15 cellular contexts compared by ENCODE assay signal in the genomic region with DNA sequence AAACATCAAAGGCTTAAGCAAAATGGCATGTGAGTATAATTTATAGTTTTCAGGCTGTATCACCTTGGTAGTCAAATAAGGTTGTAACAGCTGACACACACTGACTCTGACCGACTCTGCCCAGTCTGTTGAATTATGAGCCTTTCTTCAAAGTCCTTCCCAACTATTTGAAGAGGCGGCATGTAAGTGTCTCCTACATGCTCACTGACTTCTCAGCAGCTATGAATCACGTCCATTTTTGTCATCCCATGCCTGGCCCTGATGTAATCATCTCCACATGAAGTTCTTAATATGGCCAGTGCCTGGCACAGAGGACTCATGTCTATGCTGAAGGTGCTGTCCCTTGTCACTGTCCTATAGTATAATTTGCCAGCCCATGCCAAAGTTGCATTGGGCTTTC. TPM values are rescaled to one million over a fixed set of nuclear protein-coding genes. Genes with fewer than 3 reads are reported as not detected.
DNase-seq lines count a peak whose midpoint lies in the region; FAIRE-seq and TF ChIP-seq lines count a peak whose summit lies in the region.
"Had no signal": no experiment of that assay in that cellular context is flagged by ENCODE, and none has a peak within 500 bp of the region (broad histone marks: within the 10 kb centered on the region; RNA-seq: fewer than 3 reads in every experiment).

No MANE protein-coding gene starts in this region.

- no peak overlapping the region for H2BK120ac ChIP-seq in H1 (replicated peaks; ENCODE audit: low read depth, low read length)

- H3K4me1 Mint-ChIP-seq in nephron: peaks cover 9% of the 10 kb centered on the region

- H3K27ac ChIP-seq in H1 (ENCODE audit: low read depth, low read length) (no peak overlapping the region), right atrium auricular region (peak overlapping the region in 1 of 2 donors; percentile 26)

- no peak overlapping the region for H2BK15ac ChIP-seq in H1 (ENCODE audit: low read length)

- H3K23ac ChIP-seq in H1 (ENCODE audit: insufficient read length): no peak overlapping the region

- peaks cover 0 to 2% (median 0%) of the 10 kb centered on the region in 4 experiments; a peak in 1 of 7 replicates for H3K4me1 ChIP-seq in H1 (replicated peaks in 1 of 4; ENCODE audit: control insufficient read depth in 3 of 4, insufficient read depth in 4 of 4, low read length in 3 of 4)
- no peaks in the 10 kb centered on the region for H3K4me1 ChIP-seq in right atrium auricular region

- H3K36me3 Mint-ChIP-seq in nephron (ENCODE audit: low read depth): no peaks in the 10 kb centered on the region

- H3K14ac ChIP-seq in H1 (ENCODE audit: insufficient read length): no peak overlapping the region

- TF ChIP-seq POLR2A in H1 (IDR thresholded peaks at IDR 0.05; ENCODE audit: control extremely low read depth in 1 of 2, low read depth in 2 of 2, low read length in 2 of 2): no peak

- H2AK5ac ChIP-seq in H1 (ENCODE audit: low read depth, low read length): no peak overlapping the region

- H3K9me3 ChIP-seq in H1 (ENCODE audit: insufficient read depth in 2 of 2, low read depth in 1 of 2, low read length in 1 of 2): no peaks in the 10 kb centered on the region
- H3K9me3 ChIP-seq in right atrium auricular region: no peaks in the 10 kb centered on the region

- no peaks in the 10 kb centered on the region for H3K79me1 ChIP-seq in H1 (ENCODE audit: low read depth, low read length)

- H3K27ac Mint-ChIP-seq in nephron: peak overlapping the region in 2 of 3 experiments; percentile 37 to 65

- no peak overlapping the region for H3K9ac ChIP-seq in H1 (replicated peaks in 1 of 4; ENCODE audit: extremely low read depth in 1 of 4, low read depth in 3 of 4, low read length in 3 of 4)

- no peak for FAIRE-seq in H1 (lab: Jason Lieb, UNC)

- no peak overlapping the region for H3K4ac ChIP-seq in H1 (replicated peaks; ENCODE audit: insufficient read length, low read depth, low read length)

- H3K18ac ChIP-seq in H1 (ENCODE audit: extremely low read depth, low read length): no peak overlapping the region

- no peak for TF ChIP-seq EP300 in H1 (IDR thresholded peaks at IDR 0.05; ENCODE audit: borderline replicate concordance in 1 of 2, low read depth in 2 of 2, low read length in 2 of 2)

- no peak overlapping the region for H3K4me3 Mint-ChIP-seq in nephron
- H3K4me3 Mint-ChIP-seq: neural crest cell had no signal

- no peak overlapping the region for H2BK20ac ChIP-seq in H1 (ENCODE audit: low read length)

- H3K4me2 ChIP-seq in H1 (ENCODE audit: insufficient read depth in 1 of 2, low read depth in 2 of 2, low read length in 2 of 2): no peak overlapping the region

- H2BK12ac ChIP-seq in H1 (ENCODE audit: low read depth, low read length): 0 out of 2 replicates have a peak overlapping the region, but pooled peaks have one; percentile 41

- no peaks in the 10 kb centered on the region for H3K79me2 ChIP-seq in H1 (ENCODE audit: control insufficient read depth in 1 of 2, insufficient read depth in 2 of 2, low read length in 2 of 2)

- TF ChIP-seq CTCF in H1 (IDR thresholded peaks at IDR 0.05; ENCODE audit: control extremely low read depth in 1 of 3, insufficient read depth in 1 of 3, low read depth in 1 of 3, low read length in 3 of 3): no peak
- TF ChIP-seq CTCF in nephron (IDR thresholded peaks at IDR 0.05; ENCODE audit: unreplicated experiment in 3 of 3): no peak
- no peak for TF ChIP-seq CTCF in right atrium auricular region (IDR thresholded peaks at IDR 0.05)

- H2AFZ ChIP-seq in H1 (ENCODE audit: low read length): no peak overlapping the region

- CTCF ChIA-PET in H1 (lab: Charles Lee; ENCODE audit: partially characterized antibody): interaction anchor here (2.0 kb wide), 1 partner anchor 226 kb away, joined by 4 read pairs; no protein-coding TSS in a partner anchor

- no peaks in the 10 kb centered on the region for H3K36me3 ChIP-seq in H1 (ENCODE audit: control insufficient read depth in 2 of 4, insufficient read depth in 4 of 4, low read length in 3 of 4)
- no peaks in the 10 kb centered on the region for H3K36me3 ChIP-seq in right atrium auricular region

- 91% methylated on average over 3 of the region's 3 CpGs; no CpG with 5 or more reads in 1 of the 2 experiments for WGBS in H1 (ENCODE audit: extremely low coverage in 1 of 2, insufficient coverage in 1 of 2, insufficient read length in 1 of 2, insufficient replicate concordance in 2 of 2, low coverage in 1 of 2, low lambda C conversion rate in 2 of 2, missing lambda C conversion rate in 1 of 2), 2 experiments

- no peak overlapping the region for H4K8ac ChIP-seq in H1 (ENCODE audit: extremely low read depth, insufficient read depth, low read length)

- H2BK5ac ChIP-seq in H1 (ENCODE audit: low read depth, low read length): no peak overlapping the region

- H3K9me3 Mint-ChIP-seq in nephron: no peaks in the 10 kb centered on the region
- H3K9me3 Mint-ChIP-seq: neural crest cell had no signal

- H4K5ac ChIP-seq in H1 (ENCODE audit: insufficient read length, low read depth, low read length): no peak overlapping the region

- H3K27me3 Mint-ChIP-seq in nephron (ENCODE audit: low read depth): no peaks in the 10 kb centered on the region

- H3K4me3 ChIP-seq in H1 (ENCODE audit: extremely low read depth in 1 of 4, insufficient read depth in 2 of 4, low read depth in 3 of 4, low read length in 4 of 4) (no peak overlapping the region), right atrium auricular region (no peak overlapping the region)

- no peak for TF ChIP-seq RAD21 in H1 (IDR thresholded peaks at IDR 0.05 in 1 of 2, conservative IDR thresholded peaks at IDR 0.05 in 1 of 2; ENCODE audit: low read depth in 2 of 2, low read length in 2 of 2)

- H3K56ac ChIP-seq in H1 (replicated peaks; ENCODE audit: insufficient read length, low read depth, low read length): no peak overlapping the region

- POLR2A ChIA-PET in H1 (lab: Charles Lee; ENCODE audit: partially characterized antibody): interaction anchor here (0.6 kb wide), 1 partner anchor 310 kb away, joined by 3 read pairs; no protein-coding TSS in a partner anchor

- H4K91ac ChIP-seq in H1 (replicated peaks; ENCODE audit: insufficient read length, low read length): no peak overlapping the region

- H4K20me1 ChIP-seq in H1 (replicated peaks in 1 of 2; ENCODE audit: control insufficient read depth in 1 of 2, insufficient read depth in 2 of 2, low read length in 2 of 2): no peaks in the 10 kb centered on the region

- DNase-seq in Daoy (ENCODE audit: low read depth): peak; percentile 53
- DNase-seq in MV-4-11 (lab: John Stamatoyannopoulos, UW): peak; percentile 20
- DNase-seq in H1 (ENCODE audit: low read depth in 1 of 2, low spot score in 2 of 2): no peak
- no peak for DNase-seq in right atrium auricular region (ENCODE audit: low spot score)
- no peak for DNase-seq in anterior cingulate cortex (lab: John Stamatoyannopoulos, UW)
- DNase-seq in central memory CD4-positive, alpha-beta T cell: no peak
- DNase-seq in 8988T: no peak
- DNase-seq: activated CD4-positive, CD25-positive, alpha-beta regulatory T cell; activated T-cell treated with anti-CD3 and anti-CD28 coated beads, Interleukin-2, amount 50 U/mL, for 48 hours; DMS153; islet precursor cell; NCI-H1048; stimulated activated CD4-positive, alpha-beta T cell treated with anti-CD3 and anti-CD28 coated beads, Interleukin-15, amount 100 ng/mL, for 24 hours had no signal

- peaks cover 2% of the 10 kb centered on the region; the same call in 1 of the 2 replicates for H3K23me2 ChIP-seq in H1 (ENCODE audit: low read depth, low read length)

- H3K27me3 ChIP-seq in H1 (replicated peaks in 1 of 4; ENCODE audit: control insufficient read depth in 3 of 4, extremely low read depth in 1 of 4, insufficient read depth in 3 of 4, low read length in 3 of 4) (no peaks in the 10 kb centered on the region), right atrium auricular region (no peaks in the 10 kb centered on the region)

TF ChIP-seq in H1, 55 proteins besides CTCF, POLR2A, EP300 and RAD21 (continues in another document):
- no peak for TF ChIP-seq ZNF274 (IDR thresholded peaks at IDR 0.05; ENCODE audit: borderline replicate concordance, extremely low read depth, low read length)
- TF ChIP-seq JUND (IDR thresholded peaks at IDR 0.05; ENCODE audit: low read length): no peak
- no peak for TF ChIP-seq SIRT6 (IDR thresholded peaks at IDR 0.05; ENCODE audit: low read length)
- TF ChIP-seq MAX (IDR thresholded peaks at IDR 0.05): no peak
- TF ChIP-seq SIN3A (conservative IDR thresholded peaks at IDR 0.05 in 1 of 2, IDR thresholded peaks at IDR 0.05 in 1 of 2; ENCODE audit: low read depth in 1 of 2, low read length in 2 of 2): no peak

RNA-seq across cellular contexts. Expression of gene PTBP3, which starts 5.1 kb away (rescaled TPM):
- 55.7 and 68.8 TPM in 2 replicates for total RNA-seq in Daoy (2014; rRNA removed; shearing (Covaris generic))
- total RNA-seq in H1 (2021; fragmentation: NEBNext Ultra II Directional; extraction: Animal tissue kit (Norgen Biotek cat#: 25700)): 104 and 124 TPM in 2 replicates
- polyA plus RNA-seq in H1 (2011; rRNA removed): 51.0 and 87.8 TPM in 2 replicates
- 35.2 TPM for polyA plus RNA-seq in H1 (2011; cell fraction: cytosol; rRNA removed)
- 22.6 TPM for polyA plus RNA-seq in H1 (2011; cell fraction: nucleus; rRNA removed)
- 15.7 to 34.2 TPM (median 28.2 TPM) in 4 replicates for polyA plus RNA-seq in H1 (2012, experiment 1 of 2)
- polyA plus RNA-seq in H1 (2012, experiment 2 of 2): 2.9 TPM
- 48.2 TPM for polyA plus RNA-seq in H1 (2013, experiment 1 of 2)
- 46.7 TPM for polyA plus RNA-seq in H1 (2013, experiment 2 of 2)
- polyA minus RNA-seq in H1 (2011; rRNA and poly(A)+ RNA removed): 168 and 239 TPM in 2 replicates
- polyA minus RNA-seq in H1 (2011; cell fraction: cytosol; rRNA and poly(A)+ RNA removed): 51.4 TPM
- 56.7 TPM for polyA minus RNA-seq in H1 (2011; cell fraction: nucleus; rRNA and poly(A)+ RNA removed)
- total RNA-seq in right atrium auricular region: 10 to 100 TPM; 11.6 to 18.2 TPM

RNA-seq across cellular contexts. Expression of gene HSDL2, which starts 41.3 kb away (rescaled TPM):
- total RNA-seq in Daoy (2014; rRNA removed; shearing (Covaris generic)): 49.9 and 55.0 TPM in 2 replicates
- total RNA-seq in H1 (2021; fragmentation: NEBNext Ultra II Directional; extraction: Animal tissue kit (Norgen Biotek cat#: 25700)): 15.4 and 16.4 TPM in 2 replicates
- 3.1 and 6.6 TPM in 2 replicates for polyA plus RNA-seq in H1 (2011; rRNA removed)
- 8.7 TPM for polyA plus RNA-seq in H1 (2011; cell fraction: cytosol; rRNA removed)
- polyA plus RNA-seq in H1 (2011; cell fraction: nucleus; rRNA removed): 3.3 TPM
- 12.7 to 18.9 TPM (median 15.6 TPM) in 4 replicates for polyA plus RNA-seq in H1 (2012, experiment 1 of 2)
- polyA plus RNA-seq in H1 (2012, experiment 2 of 2): 1.2 TPM
- polyA plus RNA-seq in H1 (2013, experiment 1 of 2): 14.5 TPM
- polyA plus RNA-seq in H1 (2013, experiment 2 of 2): 14.3 TPM
- polyA minus RNA-seq in H1 (2011; rRNA and poly(A)+ RNA removed): 11.7 and 27.7 TPM in 2 replicates
- 9.5 TPM for polyA minus RNA-seq in H1 (2011; cell fraction: cytosol; rRNA and poly(A)+ RNA removed)
- 24.4 TPM for polyA minus RNA-seq in H1 (2011; cell fraction: nucleus; rRNA and poly(A)+ RNA removed)
- 100 to 1,000 TPM in 1 of 2 donors, 10 to 100 TPM in 1; 93.0 to 127 TPM for total RNA-seq in right atrium auricular region

Comparison
In these comparisons a context has a peak if more than half of its experiments do, and no peak if none do; other contexts are left out.
1. DNase-seq: peak in Daoy (single experiment) and MV-4-11 (single experiment); none in H1 (0 of 2), right atrium auricular region (single experiment), anterior cingulate cortex (0 of 58), central memory CD4-positive, alpha-beta T cell (single experiment) and 8988T (single experiment).